Comparison of ENCODE assay signal across 8 cellular contexts in the genomic region with DNA sequence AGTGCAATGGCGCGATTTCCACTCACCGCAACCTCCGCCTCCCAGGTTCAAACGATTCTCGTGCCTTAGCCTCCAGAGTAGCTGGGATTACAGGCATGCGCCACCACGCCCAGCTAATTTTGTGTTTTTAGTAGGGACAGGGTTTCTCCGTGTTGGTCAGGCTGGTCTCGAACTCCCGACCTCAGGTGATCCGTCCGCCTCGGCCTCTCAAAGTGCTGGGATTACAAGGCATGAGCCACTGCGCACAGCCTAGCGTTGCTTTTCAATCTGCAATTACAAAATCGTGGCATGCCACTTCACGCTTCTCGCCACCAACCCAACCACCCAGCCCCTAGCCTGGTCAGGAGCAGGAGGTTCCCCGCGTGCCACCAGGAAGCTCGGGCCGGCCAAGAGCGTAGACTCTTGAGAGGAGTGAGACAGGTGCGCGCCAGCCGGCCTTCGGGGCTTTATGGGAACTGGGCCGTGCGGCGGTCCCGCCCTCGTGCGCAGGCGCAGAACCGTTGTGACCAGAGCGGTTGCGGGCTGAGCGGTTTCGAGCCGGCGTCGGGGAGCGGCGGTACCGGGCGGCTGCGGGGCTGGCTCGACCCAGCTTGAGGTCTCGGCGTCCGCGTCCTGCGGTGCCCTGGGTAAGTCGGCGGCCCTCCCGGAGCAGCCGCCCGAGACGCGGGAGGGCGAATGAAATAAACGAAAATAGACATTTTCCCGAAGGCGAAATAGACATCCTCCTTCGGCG. TPM values are rescaled to one million over a fixed set of nuclear protein-coding genes. Genes with fewer than 3 reads are reported as not detected.
A peak's percentile ranks its signal among the peaks of the same experiment; 100 is the strongest.
DNase-seq lines count a peak whose midpoint lies in the region; ATAC-seq, FAIRE-seq and TF ChIP-seq lines count a peak whose summit lies in the region.

ASRGL1 (plus strand) TSS at position 500 of the 733 bp plus-strand sequence. CDS start 530 bp downstream, outside the sequence.

- peak within 1 kb of the TSS; percentile 86 for H3K4me3 Mint-ChIP-seq in astrocyte (ENCODE audit: unreplicated experiment)

- H3K4me2 ChIP-seq in astrocyte (ENCODE audit: low read length) = peak within 1 kb of the TSS; percentile 98

- no peaks in the 10 kb centered on the region for H3K9me3 Mint-ChIP-seq in astrocyte (ENCODE audit: unreplicated experiment)

- H3K27me3 ChIP-seq in astrocyte (ENCODE audit: insufficient read depth, low read length) = peaks cover 6% of the 10 kb centered on the region

- TF ChIP-seq CTCF in astrocyte (IDR thresholded peaks at IDR 0.05; ENCODE audit: insufficient read depth, low read depth, low read length) = no peak

- H2AFZ ChIP-seq in astrocyte (ENCODE audit: low read depth, low read length) = peak within 1 kb of the TSS; percentile 92

- no peak within 1 kb of the TSS for H3K27ac ChIP-seq in astrocyte (ENCODE audit: low read depth, low read length)
- no peak within 1 kb of the TSS for H3K27ac ChIP-seq in urinary bladder (ENCODE audit: low read depth)

- H4K20me1 ChIP-seq in astrocyte (ENCODE audit: insufficient read depth, low read length) = no peaks in the 10 kb centered on the region

- DNase-seq in ACHN (peak; percentile 56), NCI-H1417 (lab: John Stamatoyannopoulos, UW) (peak; percentile 92 to 96 (median 93)), T-helper 2 cell (peak; percentile 59 to 66 (median 64)), astrocyte (ENCODE audit: low read depth) (peak; percentile 15), hepatic stellate cell (ENCODE audit: low spot score) (peak; percentile 72), putamen (ENCODE audit: low spot score) (peak; percentile 86)

- peak; percentile 75 for ATAC-seq in GM19395 (IDR thresholded peaks at IDR 0.05; ENCODE audit: unreplicated experiment)

- peak within 1 kb of the TSS; percentile 71 for H3K9ac ChIP-seq in astrocyte (ENCODE audit: low read length)

- H3K4me1 ChIP-seq in astrocyte (ENCODE audit: insufficient read depth, low read length) = peaks cover 4% of the 10 kb centered on the region
- no peaks in the 10 kb centered on the region for H3K4me1 ChIP-seq in urinary bladder (ENCODE audit: insufficient read depth)

- no peaks in the 10 kb centered on the region for H3K79me2 ChIP-seq in astrocyte (ENCODE audit: insufficient read depth, low read length)

- peak within 1 kb of the TSS; percentile 69 for H3K4me3 ChIP-seq in astrocyte (ENCODE audit: insufficient read depth, low read depth, low read length)
- H3K4me3 ChIP-seq in urinary bladder (ENCODE audit: low read depth, low read length) = peak within 1 kb of the TSS; percentile 50

- H3K9me3 ChIP-seq in astrocyte (ENCODE audit: insufficient read depth, low read depth, low read length) = no peaks in the 10 kb centered on the region

- H3K36me3 ChIP-seq in astrocyte (ENCODE audit: insufficient read depth, low read length) (no peaks in the 10 kb centered on the region), urinary bladder (ENCODE audit: insufficient read depth) (no peaks in the 10 kb centered on the region)

- FAIRE-seq in astrocyte (lab: Jason Lieb, UNC) = no peak

- no peaks in the 10 kb centered on the region for H3K4me1 Mint-ChIP-seq in astrocyte (ENCODE audit: low read depth, unreplicated experiment)

- H3K36me3 Mint-ChIP-seq in astrocyte (ENCODE audit: low read depth, unreplicated experiment) = no peaks in the 10 kb centered on the region

- no peak within 1 kb of the TSS for H3K27ac Mint-ChIP-seq in astrocyte (ENCODE audit: unreplicated experiment)

- in situ Hi-C loops in ACHN (cut with HindIII; ENCODE audit: low pct_ligation_motif_present, low pct_unique_long_range_greater_than_20kb, low sequenced_read_pairs) = no loop called here

- peaks cover 39% of the 10 kb centered on the region for H3K27me3 Mint-ChIP-seq in astrocyte (ENCODE audit: low read depth, unreplicated experiment)

- WGBS in urinary bladder = 18% methylated on average over 67 of the region's 67 CpGs

RNA-seq across cellular contexts. Expression of gene ASRGL1, which starts in this region (rescaled TPM):
- total RNA-seq in astrocyte = 2.4 and 3.2 TPM in 2 replicates
- 5.1 TPM for total RNA-seq in urinary bladder
- 7.0 TPM for polyA plus RNA-seq in urinary bladder

Comparison
In these comparisons a context has a peak if more than half of its experiments do, and no peak if none do; other contexts are left out.
1. DNase-seq: peak in every context shown above with its lines; median percentile 93 in NCI-H1417; 86 in putamen; 72 in hepatic stellate cell; 64 in T-helper 2 cell; 56 in ACHN; 15 in astrocyte.